Comparison of ENCODE assay signal across 2 cellular contexts in the genomic region with DNA sequence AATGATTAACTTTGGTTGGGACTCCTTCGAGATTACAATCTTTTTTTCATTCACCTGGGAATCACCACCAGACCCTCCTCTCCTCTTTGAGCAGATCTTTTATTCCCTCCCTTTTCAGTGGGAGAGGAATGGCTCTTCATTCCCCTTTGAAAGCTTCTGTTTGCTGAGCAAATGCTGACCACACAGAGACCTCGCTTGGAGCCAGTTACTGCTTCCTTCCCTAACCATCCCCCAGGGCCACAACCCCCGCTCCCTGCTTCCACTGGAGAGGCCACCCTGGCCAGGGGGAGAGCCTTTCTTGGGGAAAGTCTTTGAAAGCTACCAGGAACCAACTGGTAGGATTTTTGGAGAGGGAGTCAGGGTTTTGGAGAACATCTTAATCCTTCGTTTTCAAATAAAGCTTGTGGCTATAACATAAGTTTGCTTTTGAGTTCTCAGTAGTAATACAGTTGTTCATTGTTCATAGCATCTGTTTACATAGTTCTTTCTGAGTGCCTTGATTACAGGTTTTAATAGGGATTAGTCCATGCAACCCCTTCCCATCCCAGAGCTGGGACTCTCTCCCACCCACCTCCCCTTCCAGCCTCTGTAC.
TF ChIP-seq lines count a peak whose summit lies in the region.

No MANE protein-coding gene starts in this region.

TF ChIP-seq in A549, 52 proteins besides CTCF, POLR2A, EP300 and RAD21:
- TF ChIP-seq GATA3 (IDR thresholded peaks at IDR 0.05; ENCODE audit: borderline replicate concordance) (peak; percentile 41; the same call in 1 of the 2 replicates), JUNB (IDR thresholded peaks at IDR 0.05) (0 out of 2 replicates have a peak, but pooled peaks have one; percentile 12), SMC3 (IDR thresholded peaks at IDR 0.05) (peak; percentile 30; the same call in 2 of the 3 replicates), PBX3 (IDR thresholded peaks at IDR 0.05) (no peak)
TF ChIP-seq in A549: peak in this region for 3.

TF ChIP-seq in HepG2, 621 proteins besides CTCF, POLR2A, EP300 and RAD21 (continues in another document):
- TF ChIP-seq BCL6 (CRISPR knock-in tag; IDR thresholded peaks at IDR 0.05), result peak; percentile 9; the same call in 1 of the 2 replicates
- TF ChIP-seq ATF4 (CRISPR knock-in tag; IDR thresholded peaks at IDR 0.05), result 0 out of 4 replicates have a peak, but pooled peaks of 1 of the 2 experiments have one; percentile 6
- TF ChIP-seq ZNF230 (CRISPR knock-in tag; IDR thresholded peaks at IDR 0.05), result no peak
- 0 out of 2 replicates have a peak, but pooled peaks have one; percentile 19 for TF ChIP-seq KMT2B (CRISPR knock-in tag; IDR thresholded peaks at IDR 0.05)
- TF ChIP-seq ZNF644 (CRISPR knock-in tag; IDR thresholded peaks at IDR 0.05; ENCODE audit: low read depth), result peak; percentile 6; the same call in 1 of the 2 replicates
- TF ChIP-seq SIN3A (IDR thresholded peaks at IDR 0.05; ENCODE audit: borderline replicate concordance, low read depth, low read length), result 0 out of 2 replicates have a peak, but pooled peaks have one; percentile 45
- TF ChIP-seq NFE2L2 (IDR thresholded peaks at IDR 0.05; ENCODE audit: low read length), result no peak
- TF ChIP-seq PATZ1 (CRISPR knock-in tag; IDR thresholded peaks at IDR 0.05), result peak; percentile 28; the same call in 1 of the 2 replicates
- 0 out of 2 replicates have a peak, but pooled peaks have one; percentile 31 for TF ChIP-seq SP140L (CRISPR knock-in tag; IDR thresholded peaks at IDR 0.05; ENCODE audit: borderline replicate concordance)
- peak; percentile 11; the same call in 1 of the 2 replicates for TF ChIP-seq ETV5 (CRISPR knock-in tag; IDR thresholded peaks at IDR 0.05; ENCODE audit: borderline replicate concordance)
- TF ChIP-seq, protein P1, sequence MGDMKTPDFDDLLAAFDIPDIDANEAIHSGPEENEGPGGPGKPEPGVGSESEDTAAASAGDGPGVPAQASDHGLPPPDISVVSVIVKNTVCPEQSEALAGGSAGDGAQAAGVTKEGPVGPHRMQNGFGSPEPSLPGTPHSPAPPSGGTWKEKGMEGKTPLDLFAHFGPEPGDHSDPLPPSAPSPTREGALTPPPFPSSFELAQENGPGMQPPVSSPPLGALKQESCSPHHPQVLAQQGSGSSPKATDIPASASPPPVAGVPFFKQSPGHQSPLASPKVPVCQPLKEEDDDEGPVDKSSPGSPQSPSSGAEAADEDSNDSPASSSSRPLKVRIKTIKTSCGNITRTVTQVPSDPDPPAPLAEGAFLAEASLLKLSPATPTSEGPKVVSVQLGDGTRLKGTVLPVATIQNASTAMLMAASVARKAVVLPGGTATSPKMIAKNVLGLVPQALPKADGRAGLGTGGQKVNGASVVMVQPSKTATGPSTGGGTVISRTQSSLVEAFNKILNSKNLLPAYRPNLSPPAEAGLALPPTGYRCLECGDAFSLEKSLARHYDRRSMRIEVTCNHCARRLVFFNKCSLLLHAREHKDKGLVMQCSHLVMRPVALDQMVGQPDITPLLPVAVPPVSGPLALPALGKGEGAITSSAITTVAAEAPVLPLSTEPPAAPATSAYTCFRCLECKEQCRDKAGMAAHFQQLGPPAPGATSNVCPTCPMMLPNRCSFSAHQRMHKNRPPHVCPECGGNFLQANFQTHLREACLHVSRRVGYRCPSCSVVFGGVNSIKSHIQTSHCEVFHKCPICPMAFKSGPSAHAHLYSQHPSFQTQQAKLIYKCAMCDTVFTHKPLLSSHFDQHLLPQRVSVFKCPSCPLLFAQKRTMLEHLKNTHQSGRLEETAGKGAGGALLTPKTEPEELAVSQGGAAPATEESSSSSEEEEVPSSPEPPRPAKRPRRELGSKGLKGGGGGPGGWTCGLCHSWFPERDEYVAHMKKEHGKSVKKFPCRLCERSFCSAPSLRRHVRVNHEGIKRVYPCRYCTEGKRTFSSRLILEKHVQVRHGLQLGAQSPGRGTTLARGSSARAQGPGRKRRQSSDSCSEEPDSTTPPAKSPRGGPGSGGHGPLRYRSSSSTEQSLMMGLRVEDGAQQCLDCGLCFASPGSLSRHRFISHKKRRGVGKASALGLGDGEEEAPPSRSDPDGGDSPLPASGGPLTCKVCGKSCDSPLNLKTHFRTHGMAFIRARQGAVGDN (CRISPR knock-in tag; IDR thresholded peaks at IDR 0.05), result peak; percentile 31; the same call in 1 of the 2 replicates
- TF ChIP-seq TCF7 (IDR thresholded peaks at IDR 0.05; ENCODE audit: low read depth), result peak; percentile 6
- TF ChIP-seq, protein P2, sequence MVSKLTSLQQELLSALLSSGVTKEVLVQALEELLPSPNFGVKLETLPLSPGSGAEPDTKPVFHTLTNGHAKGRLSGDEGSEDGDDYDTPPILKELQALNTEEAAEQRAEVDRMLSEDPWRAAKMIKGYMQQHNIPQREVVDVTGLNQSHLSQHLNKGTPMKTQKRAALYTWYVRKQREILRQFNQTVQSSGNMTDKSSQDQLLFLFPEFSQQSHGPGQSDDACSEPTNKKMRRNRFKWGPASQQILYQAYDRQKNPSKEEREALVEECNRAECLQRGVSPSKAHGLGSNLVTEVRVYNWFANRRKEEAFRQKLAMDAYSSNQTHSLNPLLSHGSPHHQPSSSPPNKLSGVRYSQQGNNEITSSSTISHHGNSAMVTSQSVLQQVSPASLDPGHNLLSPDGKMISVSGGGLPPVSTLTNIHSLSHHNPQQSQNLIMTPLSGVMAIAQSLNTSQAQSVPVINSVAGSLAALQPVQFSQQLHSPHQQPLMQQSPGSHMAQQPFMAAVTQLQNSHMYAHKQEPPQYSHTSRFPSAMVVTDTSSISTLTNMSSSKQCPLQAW (CRISPR knock-in tag; IDR thresholded peaks at IDR 0.05), result 0 out of 2 replicates have a peak, but pooled peaks have one; percentile 38
- TF ChIP-seq ZBTB7B (CRISPR knock-in tag; IDR thresholded peaks at IDR 0.05), result 0 out of 2 replicates have a peak, but pooled peaks have one; percentile 36
- 0 out of 2 replicates have a peak, but pooled peaks have one; percentile 34 for TF ChIP-seq KDM2A (CRISPR knock-in tag; IDR thresholded peaks at IDR 0.05; ENCODE audit: borderline replicate concordance, low read depth)
- TF ChIP-seq, protein P3, sequence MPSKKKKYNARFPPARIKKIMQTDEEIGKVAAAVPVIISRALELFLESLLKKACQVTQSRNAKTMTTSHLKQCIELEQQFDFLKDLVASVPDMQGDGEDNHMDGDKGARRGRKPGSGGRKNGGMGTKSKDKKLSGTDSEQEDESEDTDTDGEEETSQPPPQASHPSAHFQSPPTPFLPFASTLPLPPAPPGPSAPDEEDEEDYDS (CRISPR knock-in tag; IDR thresholded peaks at IDR 0.05), result no peak
- TF ChIP-seq, protein P4, sequence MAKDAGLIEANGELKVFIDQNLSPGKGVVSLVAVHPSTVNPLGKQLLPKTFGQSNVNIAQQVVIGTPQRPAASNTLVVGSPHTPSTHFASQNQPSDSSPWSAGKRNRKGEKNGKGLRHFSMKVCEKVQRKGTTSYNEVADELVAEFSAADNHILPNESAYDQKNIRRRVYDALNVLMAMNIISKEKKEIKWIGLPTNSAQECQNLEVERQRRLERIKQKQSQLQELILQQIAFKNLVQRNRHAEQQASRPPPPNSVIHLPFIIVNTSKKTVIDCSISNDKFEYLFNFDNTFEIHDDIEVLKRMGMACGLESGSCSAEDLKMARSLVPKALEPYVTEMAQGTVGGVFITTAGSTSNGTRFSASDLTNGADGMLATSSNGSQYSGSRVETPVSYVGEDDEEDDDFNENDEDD (CRISPR knock-in tag; IDR thresholded peaks at IDR 0.05; ENCODE audit: borderline replicate concordance), result 0 out of 2 replicates have a peak, but pooled peaks have one; percentile 19
- TF ChIP-seq ZNF652 (CRISPR knock-in tag; IDR thresholded peaks at IDR 0.05; ENCODE audit: borderline replicate concordance, low read depth), result no peak
- TF ChIP-seq ZNF572 (CRISPR knock-in tag; IDR thresholded peaks at IDR 0.05), result 0 out of 2 replicates have a peak, but pooled peaks have one; percentile 42
- 0 out of 2 replicates have a peak, but pooled peaks have one; percentile 27 for TF ChIP-seq POGK (CRISPR knock-in tag; conservative IDR thresholded peaks at IDR 0.05)
- peak; percentile 39; the same call in 1 of the 2 replicates for TF ChIP-seq TBX2 (CRISPR knock-in tag; IDR thresholded peaks at IDR 0.05; ENCODE audit: borderline replicate concordance)
- peak; percentile 68; the same call in 1 of the 2 replicates for TF ChIP-seq ZNF281 (CRISPR knock-in tag; IDR thresholded peaks at IDR 0.05; ENCODE audit: borderline replicate concordance)
- TF ChIP-seq CHD4 (IDR thresholded peaks at IDR 0.05; ENCODE audit: borderline replicate concordance, low read length), result no peak
- 0 out of 2 replicates have a peak, but pooled peaks have one; percentile 25 for TF ChIP-seq ZSCAN25 (CRISPR knock-in tag; IDR thresholded peaks at IDR 0.05)
- TF ChIP-seq ARNT2 (CRISPR knock-in tag; IDR thresholded peaks at IDR 0.05; ENCODE audit: low read depth), result 0 out of 2 replicates have a peak, but pooled peaks have one; percentile 48
- TF ChIP-seq ZNF710 (CRISPR knock-in tag; IDR thresholded peaks at IDR 0.05; ENCODE audit: borderline replicate concordance), result peak; percentile 71; the same call in 1 of the 2 replicates
- TF ChIP-seq HNRNPK (IDR thresholded peaks at IDR 0.05; ENCODE audit: low read depth, low read length, poor library complexity, severe bottlenecking), result no peak
